ENCODE assay signal across 1 cellular context in the genomic region with DNA sequence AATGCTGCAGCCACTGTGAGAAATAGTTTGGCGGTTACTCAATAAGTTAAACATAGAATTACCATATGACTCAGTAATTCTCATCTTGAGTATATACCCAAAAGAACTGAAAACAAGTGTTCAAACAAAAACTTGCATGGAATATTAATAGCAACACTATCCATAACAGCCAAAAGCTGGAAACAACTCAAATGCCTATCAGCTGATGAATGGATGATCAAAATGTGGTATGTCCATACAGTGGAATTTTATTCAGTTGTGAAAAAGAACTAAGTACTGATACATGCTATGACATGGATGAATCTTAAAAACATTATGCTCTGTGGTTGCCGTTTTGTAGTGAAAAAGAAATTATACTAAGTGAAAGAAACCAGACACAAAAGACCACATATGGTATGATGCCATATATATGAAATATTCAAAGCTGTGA.
TF ChIP-seq lines count a peak whose summit lies in the region.

No MANE protein-coding gene starts in this region.

TF ChIP-seq in GM12878, 131 proteins besides CTCF, POLR2A, EP300 and RAD21 (continued from another document):
- TF ChIP-seq, protein P1, sequence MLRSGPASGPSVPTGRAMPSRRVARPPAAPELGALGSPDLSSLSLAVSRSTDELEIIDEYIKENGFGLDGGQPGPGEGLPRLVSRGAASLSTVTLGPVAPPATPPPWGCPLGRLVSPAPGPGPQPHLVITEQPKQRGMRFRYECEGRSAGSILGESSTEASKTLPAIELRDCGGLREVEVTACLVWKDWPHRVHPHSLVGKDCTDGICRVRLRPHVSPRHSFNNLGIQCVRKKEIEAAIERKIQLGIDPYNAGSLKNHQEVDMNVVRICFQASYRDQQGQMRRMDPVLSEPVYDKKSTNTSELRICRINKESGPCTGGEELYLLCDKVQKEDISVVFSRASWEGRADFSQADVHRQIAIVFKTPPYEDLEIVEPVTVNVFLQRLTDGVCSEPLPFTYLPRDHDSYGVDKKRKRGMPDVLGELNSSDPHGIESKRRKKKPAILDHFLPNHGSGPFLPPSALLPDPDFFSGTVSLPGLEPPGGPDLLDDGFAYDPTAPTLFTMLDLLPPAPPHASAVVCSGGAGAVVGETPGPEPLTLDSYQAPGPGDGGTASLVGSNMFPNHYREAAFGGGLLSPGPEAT (IDR thresholded peaks at IDR 0.05; ENCODE audit: low read depth): peak; percentile 79
- peak; percentile 58; the same call in 1 of the 2 replicates for TF ChIP-seq EED (IDR thresholded peaks at IDR 0.05; ENCODE audit: low read depth)
- 0 out of 4 replicates have a peak, but pooled peaks of 1 of the 2 experiments have one; percentile 29 for TF ChIP-seq ETV6 (conservative IDR thresholded peaks at IDR 0.05 in 1 of 2, IDR thresholded peaks at IDR 0.05 in 1 of 2; ENCODE audit: borderline replicate concordance in 1 of 2, low read depth in 1 of 2)
- peak; percentile 94 for TF ChIP-seq MEF2A (IDR thresholded peaks at IDR 0.05; ENCODE audit: insufficient read depth, low read depth, low read length)
- TF ChIP-seq CBX5 (IDR thresholded peaks at IDR 0.05; ENCODE audit: low read depth): peak; percentile 98
- 0 out of 3 replicates have a peak, but pooled peaks have one; percentile 34 for TF ChIP-seq POU2F2 (IDR thresholded peaks at IDR 0.05; ENCODE audit: borderline replicate concordance, low read depth, low read length)
- TF ChIP-seq ZBED1 (IDR thresholded peaks at IDR 0.05; ENCODE audit: borderline replicate concordance): peak; percentile 47; the same call in 1 of the 2 replicates
- TF ChIP-seq DPF2 (IDR thresholded peaks at IDR 0.05): 0 out of 2 replicates have a peak, but pooled peaks have one; percentile 32
- peak; percentile 91 for TF ChIP-seq NFIC (IDR thresholded peaks at IDR 0.05; ENCODE audit: low read depth, low read length)
- TF ChIP-seq BACH1 (IDR thresholded peaks at IDR 0.05; ENCODE audit: borderline replicate concordance): no peak
- TF ChIP-seq PML (IDR thresholded peaks at IDR 0.05; ENCODE audit: low read length): 0 out of 2 replicates have a peak, but pooled peaks have one; percentile 28
- peak in 1 of 2 experiments; percentile 43; a peak in 1 of 4 replicates for TF ChIP-seq CEBPB (IDR thresholded peaks at IDR 0.05; ENCODE audit: borderline replicate concordance in 1 of 2, low read depth in 2 of 2, low read length in 2 of 2)
- peak; percentile 44; the same call in 1 of the 2 replicates for TF ChIP-seq CREM (IDR thresholded peaks at IDR 0.05; ENCODE audit: low read depth)
- TF ChIP-seq RAD51 (IDR thresholded peaks at IDR 0.05): 0 out of 2 replicates have a peak, but pooled peaks have one; percentile 7
- TF ChIP-seq KLF5 (IDR thresholded peaks at IDR 0.05; ENCODE audit: partially characterized antibody): peak; percentile 37
- TF ChIP-seq RUNX3 (IDR thresholded peaks at IDR 0.05; ENCODE audit: low read length): peak; percentile 76
- 0 out of 2 replicates have a peak, but pooled peaks have one; percentile 35 for TF ChIP-seq TBL1XR1 (IDR thresholded peaks at IDR 0.05; ENCODE audit: low read depth, low read length)
- peak; percentile 76; the same call in 1 of the 2 replicates for TF ChIP-seq ZNF217 (IDR thresholded peaks at IDR 0.05)
- TF ChIP-seq, protein P2, sequence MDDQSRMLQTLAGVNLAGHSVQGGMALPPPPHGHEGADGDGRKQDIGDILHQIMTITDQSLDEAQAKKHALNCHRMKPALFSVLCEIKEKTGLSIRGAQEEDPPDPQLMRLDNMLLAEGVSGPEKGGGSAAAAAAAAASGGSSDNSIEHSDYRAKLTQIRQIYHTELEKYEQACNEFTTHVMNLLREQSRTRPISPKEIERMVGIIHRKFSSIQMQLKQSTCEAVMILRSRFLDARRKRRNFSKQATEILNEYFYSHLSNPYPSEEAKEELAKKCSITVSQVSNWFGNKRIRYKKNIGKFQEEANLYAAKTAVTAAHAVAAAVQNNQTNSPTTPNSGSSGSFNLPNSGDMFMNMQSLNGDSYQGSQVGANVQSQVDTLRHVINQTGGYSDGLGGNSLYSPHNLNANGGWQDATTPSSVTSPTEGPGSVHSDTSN (IDR thresholded peaks at IDR 0.05; ENCODE audit: insufficient replicate concordance, low read depth, low read length): no peak
- peak; percentile 92 for TF ChIP-seq JUNB (IDR thresholded peaks at IDR 0.05)
- peak; percentile 76 to 84 for TF ChIP-seq IKZF2 (IDR thresholded peaks at IDR 0.05)
- peak; percentile 42; the same call in 1 of the 2 replicates for TF ChIP-seq ATF7 (IDR thresholded peaks at IDR 0.05; ENCODE audit: low read depth)
- TF ChIP-seq CHD4 (IDR thresholded peaks at IDR 0.05): no peak
- TF ChIP-seq, protein P3, sequence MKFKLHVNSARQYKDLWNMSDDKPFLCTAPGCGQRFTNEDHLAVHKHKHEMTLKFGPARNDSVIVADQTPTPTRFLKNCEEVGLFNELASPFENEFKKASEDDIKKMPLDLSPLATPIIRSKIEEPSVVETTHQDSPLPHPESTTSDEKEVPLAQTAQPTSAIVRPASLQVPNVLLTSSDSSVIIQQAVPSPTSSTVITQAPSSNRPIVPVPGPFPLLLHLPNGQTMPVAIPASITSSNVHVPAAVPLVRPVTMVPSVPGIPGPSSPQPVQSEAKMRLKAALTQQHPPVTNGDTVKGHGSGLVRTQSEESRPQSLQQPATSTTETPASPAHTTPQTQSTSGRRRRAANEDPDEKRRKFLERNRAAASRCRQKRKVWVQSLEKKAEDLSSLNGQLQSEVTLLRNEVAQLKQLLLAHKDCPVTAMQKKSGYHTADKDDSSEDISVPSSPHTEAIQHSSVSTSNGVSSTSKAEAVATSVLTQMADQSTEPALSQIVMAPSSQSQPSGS (IDR thresholded peaks at IDR 0.05; ENCODE audit: low read length): peak; percentile 91
- peak; percentile 32; the same call in 1 of the 2 replicates for TF ChIP-seq MTA2 (IDR thresholded peaks at IDR 0.05; ENCODE audit: low read depth)
- 0 out of 2 replicates have a peak, but pooled peaks have one; percentile 56 for TF ChIP-seq IKZF1 (conservative IDR thresholded peaks at IDR 0.05)
- no peak for TF ChIP-seq NR2C2 (IDR thresholded peaks at IDR 0.05; ENCODE audit: borderline replicate concordance, control insufficient read depth, insufficient read length, low read depth)
- no peak for TF ChIP-seq FOS (IDR thresholded peaks at IDR 0.05; ENCODE audit: borderline replicate concordance, extremely low read depth, insufficient read length)
- peak; percentile 39; the same call in 1 of the 2 replicates for TF ChIP-seq GABPA (IDR thresholded peaks at IDR 0.05; ENCODE audit: low read depth)
- TF ChIP-seq IRF4 (IDR thresholded peaks at IDR 0.05; ENCODE audit: low read depth, low read length): peak; percentile 67; the same call in 1 of the 2 replicates
